ENCODE assay signal across 8 cellular contexts in genomic region chr16:9091867-9092281, GRCh38. TPM values are rescaled to one million over a fixed set of nuclear protein-coding genes. Genes with fewer than 3 reads are reported as not detected.
DNase-seq lines count a peak whose midpoint lies in the region; ATAC-seq, FAIRE-seq and TF ChIP-seq lines count a peak whose summit lies in the region.

No MANE protein-coding gene starts in this region.

- H3K4me1 ChIP-seq in RWPE2 (ENCODE audit: insufficient read depth, poor library complexity, severe bottlenecking) (peaks cover 22% of the 10 kb centered on the region), GM12878 (ENCODE audit: control insufficient read depth, insufficient read depth, low read length) (peaks cover 6% of the 10 kb centered on the region), kidney (ENCODE audit: control insufficient read depth in 1 of 2, insufficient read depth in 1 of 2, low read depth in 1 of 2, low read length in 2 of 2) (peaks cover 12 to 19% of the 10 kb centered on the region in 2 donors)

- H3K27me3 ChIP-seq in RWPE2 (ENCODE audit: insufficient read depth, poor library complexity, severe bottlenecking) (no peaks in the 10 kb centered on the region), GM12878 (replicated peaks in 1 of 2; ENCODE audit: control insufficient read depth in 2 of 2, insufficient read depth in 2 of 2, low read length in 1 of 2) (no peaks in the 10 kb centered on the region)

- RAD21 ChIA-PET in GM12878 (lab: Charles Lee; ENCODE audit: unreplicated experiment), result interaction anchor here (1.2 to 3.0 kb wide), 10 partner anchors 11 to 200 kb away, joined by 3 to 15 read pairs (median 6); no protein-coding TSS in a partner anchor

- TF ChIP-seq RAD21 in GM12878 (IDR thresholded peaks at IDR 0.05; ENCODE audit: insufficient read depth, low read depth, low read length), result no peak

- in situ Hi-C loops in GM12878 (cut with MboI), result no loop called here

- H3K9me3 ChIP-seq in RWPE2 (ENCODE audit: severe bottlenecking) (no peaks in the 10 kb centered on the region), GM12878 (replicated peaks; ENCODE audit: control insufficient read depth, insufficient read depth, low read length) (no peaks in the 10 kb centered on the region), kidney (ENCODE audit: control insufficient read depth in 1 of 2, low read length in 2 of 2) (no peaks in the 10 kb centered on the region)

- TF ChIP-seq CTCF in RWPE2 (IDR thresholded peaks at IDR 0.05; ENCODE audit: poor library complexity, severe bottlenecking) (no peak), GM12878 (IDR thresholded peaks at IDR 0.05 in 2 of 3, conservative IDR thresholded peaks at IDR 0.05 in 1 of 3; ENCODE audit: control insufficient read depth in 2 of 3, extremely low read depth in 1 of 3, insufficient read depth in 1 of 3, low read depth in 3 of 3, low read length in 3 of 3) (no peak), kidney (IDR thresholded peaks at IDR 0.05; ENCODE audit: borderline replicate concordance, extremely low read depth, insufficient read depth) (no peak)

- H3K36me3 ChIP-seq in RWPE2 (ENCODE audit: low read depth) (peaks cover 41% of the 10 kb centered on the region), GM12878 (ENCODE audit: control insufficient read depth in 2 of 2, insufficient read depth in 2 of 2, low read length in 1 of 2) (no peaks in the 10 kb centered on the region), kidney (ENCODE audit: control insufficient read depth in 1 of 2, insufficient read depth in 2 of 2, low read length in 2 of 2) (peaks cover 0 to 5% of the 10 kb centered on the region in 2 donors)

- POLR2A ChIA-PET in GM12878 (lab: Charles Lee), result interaction anchor here (0.9 to 2.4 kb wide), 9 partner anchors 9 to 223 kb away, joined by 3 to 10 read pairs (median 4); partner anchors contain the start of gene CARHSP1

- no peak for FAIRE-seq in GM12878 (lab: Jason Lieb, UNC)
- FAIRE-seq in kidney (lab: Jason Lieb, UNC), result no peak

- intact Hi-C loops in GM12878 (cut with micrococcal nuclease; ENCODE audit: unreplicated experiment) (loop anchor here (1.0 to 5.0 kb wide), 5 partner anchors 8 to 295 kb away; partner anchors contain the start of genes PMM2, TMEM186 and USP7), kidney (cut with DNase I) (no loop called here)

- H3K9ac ChIP-seq in GM12878 (ENCODE audit: control insufficient read depth, insufficient read depth, low read length) (peak overlapping the region; percentile 94), kidney (ENCODE audit: low read length in 2 of 2) (peak overlapping the region; percentile 86 to 95)

- WGBS in GM12878 (ENCODE audit: insufficient coverage, insufficient replicate concordance, low lambda C conversion rate, missing lambda C conversion rate), result under 1% methylated on average over 18 of the region's 51 CpGs

- no peak overlapping the region for H3K4me2 ChIP-seq in GM12878 (ENCODE audit: control insufficient read depth, insufficient read depth)

- peak; percentile 75 for TF ChIP-seq POLR2A in GM12878 (IDR thresholded peaks at IDR 0.05; ENCODE audit: low read depth, low read length)

- peaks cover 9% of the 10 kb centered on the region for H4K20me1 ChIP-seq in GM12878 (ENCODE audit: control insufficient read depth, insufficient read depth)

- SMC1A ChIA-PET in GM12878 (lab: Charles Lee; ENCODE audit: uncharacterized antibody, unreplicated experiment), result interaction anchor here (0.7 to 1.9 kb wide), 3 partner anchors 11 to 43 kb away, joined by 3 to 9 read pairs (median 3); no protein-coding TSS in a partner anchor

- H3K27ac ChIP-seq in RWPE2 (ENCODE audit: poor library complexity, severe bottlenecking) (peak overlapping the region; percentile 84), GM12878 (ENCODE audit: control insufficient read depth, insufficient read depth) (peak overlapping the region; percentile 90), kidney (ENCODE audit: low read depth in 2 of 2, low read length in 2 of 2) (peak overlapping the region; percentile 97 to 99)

- ATAC-seq in HG02884 (IDR thresholded peaks at IDR 0.05; ENCODE audit: unreplicated experiment) (peak; percentile 8), RWPE2 (ENCODE audit: low read depth) (peak; percentile 6), GM12878 (peak; percentile 6), HG03045 (IDR thresholded peaks at IDR 0.05; ENCODE audit: unreplicated experiment) (no peak)

- peak; percentile 36 for DNase-seq in NCI-H2196 (lab: John Stamatoyannopoulos, UW; ENCODE audit: unreplicated experiment)
- no peak for DNase-seq in NCI-H2196 treated with DMSO at 0.1 percent for 48 hours (lab: John Stamatoyannopoulos, UW; ENCODE audit: unreplicated experiment)
- DNase-seq in RWPE2 (ENCODE audit: low spot score), result no peak
- DNase-seq in GM12878 (ENCODE audit: low read depth, low spot score), result no peak
- peak; percentile 90 for DNase-seq in kidney
- peak; percentile 41 for DNase-seq in stimulated activated CD4-positive, alpha-beta T cell treated with anti-CD3 and anti-CD28 coated beads, Interleukin-1b, Interleukin-23, amount 100 ng/mL, for 48 hours

- BruUV-seq in GM12878 (replicated peaks; lab: Mats Ljungman, UMichigan), result no TSS peak

- peak overlapping the region; percentile 9; the same call in 1 of the 2 replicates for H2AFZ ChIP-seq in GM12878 (ENCODE audit: control insufficient read depth, low read depth, low read length)

- CTCF ChIA-PET in GM12878 (lab: Yijun Ruan, JAX), result interaction anchor here (1.0 to 2.5 kb wide), 2 partner anchors 14 to 42 kb away, joined by 3 to 8 read pairs; no protein-coding TSS in a partner anchor

- peaks cover 63% of the 10 kb centered on the region for H3K79me2 ChIP-seq in GM12878 (ENCODE audit: control insufficient read depth, insufficient read depth, low read length)

- peak overlapping the region; percentile 93 for H3K4me3 ChIP-seq in RWPE2 (ENCODE audit: severe bottlenecking)
- H3K4me3 ChIP-seq in GM12878, result peak overlapping the region; percentile 81; the same call in 1 of the 2 replicates
- H3K4me3 ChIP-seq in kidney (ENCODE audit: low read length in 2 of 2), result peak overlapping the region; percentile 78

- TF ChIP-seq EP300 in GM12878 (IDR thresholded peaks at IDR 0.05; ENCODE audit: borderline replicate concordance in 1 of 2, control insufficient read depth in 1 of 2, low read depth in 2 of 2, low read length in 2 of 2), result no peak

TF ChIP-seq in GM12878, 131 proteins besides CTCF, POLR2A, EP300 and RAD21 (continues in another document):
- TF ChIP-seq NR2C2 (IDR thresholded peaks at IDR 0.05; ENCODE audit: borderline replicate concordance, control insufficient read depth, insufficient read length, low read depth) (no peak), NKRF (conservative IDR thresholded peaks at IDR 0.05) (peak; percentile 50; the same call in 1 of the 2 replicates), IKZF1 (conservative IDR thresholded peaks at IDR 0.05) (0 out of 2 replicates have a peak, but pooled peaks have one; percentile 73), TCF7 (IDR thresholded peaks at IDR 0.05; ENCODE audit: borderline replicate concordance) (no peak)

RNA-seq across cellular contexts. Expression of gene HAPSTR1, which starts 0.4 kb away (rescaled TPM):
- total RNA-seq in GM12878 (2013; cell fraction: nucleolus; rRNA removed), result 114 and 120 TPM in 2 replicates
- total RNA-seq in GM12878 (2014; rRNA removed), result 37.5 and 43.6 TPM in 2 replicates
- total RNA-seq in GM12878 (2014; rRNA removed; fragmentation: Illumina TruSeq; extraction: Trizol), result 36.4 and 37.2 TPM in 2 replicates
- total RNA-seq in GM12878 (2021), result 50.3 and 52.5 TPM in 2 replicates
- 15.6 TPM for polyA plus RNA-seq in GM12878 (2011; ENCODE audit: low read depth)
- 32.5 and 43.1 TPM in 2 replicates for polyA plus RNA-seq in GM12878 (2011; rRNA removed)
- polyA plus RNA-seq in GM12878 (2011; cell fraction: cytosol; rRNA removed), result 13.9 and 20.3 TPM in 2 replicates
- polyA plus RNA-seq in GM12878 (2011; cell fraction: nucleus; rRNA removed), result 15.3 and 17.4 TPM in 2 replicates
- polyA plus RNA-seq in GM12878 (2012), result 19.7 TPM in 2 replicates
- polyA plus RNA-seq in GM12878 (2014; fragmentation: Illumina TruSeq; extraction: Trizol), result 22.7 and 25.4 TPM in 2 replicates
- 10 to 100 TPM in 1 of 2 experiments, 1 to 10 TPM in 1; 8.7 to 12.5 TPM for polyA plus RNA-seq in GM12878 (2014; fragmentation: Nextera tagmentation; extraction: Ambion mirVana)
- 21.7 and 23.5 TPM in 2 replicates for polyA plus RNA-seq in GM12878 (2014; rRNA removed)
- polyA plus RNA-seq in GM12878 (2016; fragmentation: Nextera tagmentation; extraction: Ambion mirVana), result 10 to 100 TPM; 10.3 to 11.7 TPM
- polyA minus RNA-seq in GM12878 (2011; rRNA and poly(A)+ RNA removed), result 43.4 and 59.5 TPM in 2 replicates
- polyA minus RNA-seq in GM12878 (2011; cell fraction: cytosol; rRNA and poly(A)+ RNA removed), result 19.5 and 23.3 TPM in 2 replicates
- 13.7 and 22.6 TPM in 2 replicates for polyA minus RNA-seq in GM12878 (2011; cell fraction: nucleus; rRNA and poly(A)+ RNA removed)
- total RNA-seq in kidney, result 77.0 TPM
- 14.7 TPM for polyA plus RNA-seq in kidney (ENCODE audit: insufficient read depth, low read depth, low replicate concordance)

Comparison
In these comparisons a context has a peak if more than half of its experiments do, and no peak if none do; other contexts are left out.
1. DNase-seq: peak in NCI-H2196 (single experiment), kidney (single experiment) and stimulated activated CD4-positive, alpha-beta T cell treated with anti-CD3 and anti-CD28 coated beads, Interleukin-1b, Interleukin-23, amount 100 ng/mL, for 48 hours (single experiment); none in NCI-H2196 treated with DMSO at 0.1 percent for 48 hours (single experiment), RWPE2 (single experiment) and GM12878 (single experiment).
2. Peak in every context shown above with its lines, with median percentiles within 50 percentile points of each other: H3K27ac ChIP-seq and H3K4me3 ChIP-seq.